ENCODE assay signal across 17 cellular contexts in the genomic region with DNA sequence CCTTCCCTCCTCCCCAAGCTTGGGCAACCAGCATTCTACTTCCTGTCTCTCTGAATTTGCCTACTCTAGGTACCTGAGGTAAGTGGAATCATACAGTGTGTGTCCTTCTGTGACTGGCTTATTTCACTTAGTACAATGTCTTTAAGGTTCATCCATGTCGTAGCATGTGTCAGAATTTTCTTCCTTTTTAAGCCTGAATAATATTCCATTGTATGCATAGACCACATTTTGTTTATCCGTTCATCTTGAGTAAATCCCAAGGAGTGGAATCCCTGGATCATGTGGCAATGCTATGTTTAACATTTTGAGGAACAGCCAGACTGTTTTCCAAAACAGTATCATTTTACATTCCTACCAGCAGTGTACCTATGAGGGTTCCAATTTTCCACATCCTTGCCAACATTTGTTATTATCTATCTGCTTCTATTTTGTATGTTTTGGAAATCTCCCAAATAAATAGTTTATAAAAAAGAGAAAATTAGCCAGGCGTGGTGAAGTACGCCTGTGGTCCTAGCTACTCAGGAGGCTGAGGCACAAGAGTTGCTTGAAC. TPM values are rescaled to one million over a fixed set of nuclear protein-coding genes. Genes with fewer than 3 reads are reported as not detected.
DNase-seq lines count a peak whose midpoint lies in the region; ATAC-seq and TF ChIP-seq lines count a peak whose summit lies in the region.
"Had no signal": no experiment of that assay in that cellular context is flagged by ENCODE, and none has a peak within 500 bp of the region (broad histone marks: within the 10 kb centered on the region; RNA-seq: fewer than 3 reads in every experiment).

No MANE protein-coding gene starts in this region.

- H3K27me3 Mint-ChIP-seq in activated T-cell treated with anti-CD3 and anti-CD28 coated beads, Interleukin-2, amount 50 U/mL, for 24 hours = no peaks in the 10 kb centered on the region
- H3K27me3 Mint-ChIP-seq in activated T-cell treated with anti-CD3 and anti-CD28 coated beads, Interleukin-2, amount 50 U/mL, for 72 hours (ENCODE audit: low read depth) = no peaks in the 10 kb centered on the region

- no peak for TF ChIP-seq CTCF in left lung (IDR thresholded peaks at IDR 0.05)

- no peak for ATAC-seq in activated T-cell treated with anti-CD3 and anti-CD28 coated beads, Interleukin-2, amount 50 U/mL, for 72 hours (replicated peaks in 1 of 2)
- ATAC-seq in left lung (no peak), HG02610 (IDR thresholded peaks at IDR 0.05; ENCODE audit: unreplicated experiment) (no peak)

- H3K27me3 ChIP-seq in left lung = no peaks in the 10 kb centered on the region

- peaks cover 0 to 56% of the 10 kb centered on the region in 2 donors for H3K36me3 ChIP-seq in left lung

- no peak for DNase-seq in activated T-cell treated with anti-CD3 and anti-CD28 coated beads, Interleukin-2, amount 50 U/mL, for 24 hours
- DNase-seq in activated T-cell treated with anti-CD3 and anti-CD28 coated beads, Interleukin-2, amount 50 U/mL, for 72 hours = no peak
- DNase-seq in M059J (ENCODE audit: low read depth) = peak; percentile 10
- peak; percentile 20 to 55 for DNase-seq in dermis microvascular lymphatic vessel endothelial cell (ENCODE audit: low read depth in 2 of 2)
- no peak for DNase-seq in left lung
- DNase-seq in GOT3 (lab: John Stamatoyannopoulos, UW) = no peak
- no peak for DNase-seq in NCI-H1417 treated with DMSO at 0.1 percent for 48 hours (lab: John Stamatoyannopoulos, UW)
- DNase-seq: C1 segment of cervical spinal cord, H9, KBM-7, NCI-H1436 treated with DMSO at 0.1 percent for 48 hours, NCI-H226, NCI-H526 treated with DMSO at 0.1 percent for 48 hours, OCI-M1, RPMI8226, SIG-M5 had no signal

- no peak overlapping the region for H3K27ac ChIP-seq in left lung

- peaks cover 9% of the 10 kb centered on the region for H3K4me1 Mint-ChIP-seq in activated T-cell treated with anti-CD3 and anti-CD28 coated beads, Interleukin-2, amount 50 U/mL, for 24 hours (ENCODE audit: low read depth)
- peaks cover 7% of the 10 kb centered on the region for H3K4me1 Mint-ChIP-seq in activated T-cell treated with anti-CD3 and anti-CD28 coated beads, Interleukin-2, amount 50 U/mL, for 72 hours (ENCODE audit: low read depth)
- H3K4me1 Mint-ChIP-seq: H9 had no signal

- intact Hi-C loops in left lung (cut with DNase I) = no loop called here

- H3K9me3 Mint-ChIP-seq in activated T-cell treated with anti-CD3 and anti-CD28 coated beads, Interleukin-2, amount 50 U/mL, for 24 hours = no peaks in the 10 kb centered on the region
- H3K9me3 Mint-ChIP-seq in activated T-cell treated with anti-CD3 and anti-CD28 coated beads, Interleukin-2, amount 50 U/mL, for 72 hours = peaks cover 0 to 1% of the 10 kb centered on the region in 2 donors

- H3K4me1 ChIP-seq in left lung = no peaks in the 10 kb centered on the region

- H3K4me3 ChIP-seq in left lung = no peak overlapping the region

- no peak overlapping the region for H3K4me3 Mint-ChIP-seq in activated T-cell treated with anti-CD3 and anti-CD28 coated beads, Interleukin-2, amount 50 U/mL, for 24 hours
- H3K4me3 Mint-ChIP-seq in activated T-cell treated with anti-CD3 and anti-CD28 coated beads, Interleukin-2, amount 50 U/mL, for 72 hours = no peak overlapping the region
- H3K4me3 Mint-ChIP-seq: H9 had no signal

- peaks cover 40% of the 10 kb centered on the region for H3K36me3 Mint-ChIP-seq in activated T-cell treated with anti-CD3 and anti-CD28 coated beads, Interleukin-2, amount 50 U/mL, for 24 hours (ENCODE audit: low read depth)
- peaks cover under 1 to 14% of the 10 kb centered on the region in 2 donors for H3K36me3 Mint-ChIP-seq in activated T-cell treated with anti-CD3 and anti-CD28 coated beads, Interleukin-2, amount 50 U/mL, for 72 hours (ENCODE audit: insufficient read depth in 2 of 2)

- no peaks in the 10 kb centered on the region for H3K9me3 ChIP-seq in left lung

- peak overlapping the region; percentile 42 for H3K27ac Mint-ChIP-seq in activated T-cell treated with anti-CD3 and anti-CD28 coated beads, Interleukin-2, amount 50 U/mL, for 24 hours
- no peak overlapping the region for H3K27ac Mint-ChIP-seq in activated T-cell treated with anti-CD3 and anti-CD28 coated beads, Interleukin-2, amount 50 U/mL, for 72 hours
- H3K27ac Mint-ChIP-seq: H9 had no signal

RNA-seq across cellular contexts. Expression of gene HSP90AA1, which starts 12.4 kb away (rescaled TPM):
- 100 to 1,000 TPM; 353 to 377 TPM for total RNA-seq in activated T-cell treated with anti-CD3 and anti-CD28 coated beads, Interleukin-2, amount 50 U/mL, for 72 hours
- 355 and 816 TPM in 2 replicates for total RNA-seq in M059J (2014; rRNA removed; shearing (Covaris generic))
- 253 and 261 TPM in 2 replicates for total RNA-seq in dermis microvascular lymphatic vessel endothelial cell
- 100 to 1,000 TPM; 515 to 585 TPM for total RNA-seq in left lung

Comparison
In these comparisons a context has a peak if more than half of its experiments do, and no peak if none do; other contexts are left out.
1. DNase-seq: peak in M059J (single experiment) and dermis microvascular lymphatic vessel endothelial cell (2 of 2); none in activated T-cell treated with anti-CD3 and anti-CD28 coated beads, Interleukin-2, amount 50 U/mL, for 24 hours (single experiment), activated T-cell treated with anti-CD3 and anti-CD28 coated beads, Interleukin-2, amount 50 U/mL, for 72 hours (0 of 2), left lung (0 of 2), GOT3 (single experiment) and NCI-H1417 treated with DMSO at 0.1 percent for 48 hours (single experiment).